1 cellular context compared by ENCODE assay signal in the genomic region with DNA sequence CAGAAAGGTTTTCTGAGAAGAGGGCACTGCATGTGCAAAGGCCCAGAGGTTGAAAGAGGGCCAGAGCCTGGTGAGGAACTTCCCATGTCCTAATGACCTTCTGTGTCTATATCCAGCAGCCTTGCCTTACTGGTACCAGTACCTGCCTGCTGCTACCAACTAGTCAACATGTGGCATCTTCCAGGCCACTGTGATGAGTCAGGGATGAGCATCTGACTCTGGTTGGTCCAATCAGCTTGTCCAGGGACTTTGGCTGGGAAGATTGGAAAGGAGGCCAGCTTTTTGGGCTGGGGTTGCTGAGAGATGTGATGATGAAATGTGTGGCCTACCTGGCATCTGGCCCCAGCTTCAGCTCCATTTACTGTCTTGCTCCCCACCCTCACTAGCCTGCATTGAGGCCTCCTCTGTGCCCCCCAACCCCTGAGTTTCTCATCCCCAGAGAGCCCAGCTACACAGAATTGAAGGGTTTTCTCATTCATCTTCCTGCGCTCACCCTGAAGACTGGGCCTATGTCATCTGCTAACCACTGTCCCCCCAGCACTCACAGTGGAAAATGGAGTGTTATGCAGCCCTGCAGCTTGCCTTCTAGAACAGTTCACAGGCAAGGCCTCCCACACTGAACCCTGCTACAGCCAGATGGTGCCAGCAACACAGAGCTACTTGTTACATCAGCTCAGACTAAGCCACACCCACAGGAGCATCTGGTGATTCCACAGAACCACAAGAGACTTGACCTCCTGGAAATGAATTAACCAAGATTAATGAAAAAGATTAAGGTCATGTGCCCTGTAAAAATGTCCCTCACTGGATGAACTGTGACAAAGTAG.
A peak's percentile ranks its signal among the peaks of the same experiment; 100 is the strongest.
TF ChIP-seq lines count a peak whose summit lies in the region.

No MANE protein-coding gene starts in this region.

TF ChIP-seq in IMR-90, 13 proteins besides CTCF, POLR2A, EP300 and RAD21:
- TF ChIP-seq RFX5 (IDR thresholded peaks at IDR 0.05; ENCODE audit: low read depth, low read length), result 0 out of 2 replicates have a peak, but pooled peaks have one; percentile 13
- no peak; the same call in 1 of the 2 replicates for TF ChIP-seq MAFK (IDR thresholded peaks at IDR 0.05; ENCODE audit: low read depth, low read length)
- TF ChIP-seq USF2 (IDR thresholded peaks at IDR 0.05; ENCODE audit: low read depth, low read length), result peak; percentile 83
- TF ChIP-seq NFE2L2 (IDR thresholded peaks at IDR 0.05; ENCODE audit: low read depth, low read length), result no peak
- no peak for TF ChIP-seq RCOR1 (IDR thresholded peaks at IDR 0.05; ENCODE audit: insufficient replicate concordance, low read length)
- no peak for TF ChIP-seq MAZ (IDR thresholded peaks at IDR 0.05; ENCODE audit: borderline replicate concordance, low read depth, low read length)
- TF ChIP-seq CEBPB (IDR thresholded peaks at IDR 0.05; ENCODE audit: low read depth, low read length), result peak; percentile 69
- TF ChIP-seq BHLHE40 (IDR thresholded peaks at IDR 0.05; ENCODE audit: low read depth, low read length), result peak; percentile 31; the same call in 1 of the 2 replicates
- TF ChIP-seq ELK1 (IDR thresholded peaks at IDR 0.05; ENCODE audit: borderline replicate concordance, low read depth, low read length), result no peak
- TF ChIP-seq FOS (IDR thresholded peaks at IDR 0.05; ENCODE audit: low read depth, low read length), result peak; percentile 45; the same call in 1 of the 2 replicates
- no peak for TF ChIP-seq SMC3 (IDR thresholded peaks at IDR 0.05; ENCODE audit: low read depth, low read length)
- no peak for TF ChIP-seq CHD1 (IDR thresholded peaks at IDR 0.05; ENCODE audit: low read depth, low read length)
- 0 out of 2 replicates have a peak, but pooled peaks have one; percentile 19 for TF ChIP-seq MXI1 (IDR thresholded peaks at IDR 0.05; ENCODE audit: borderline replicate concordance, low read depth, low read length)
